8 cellular contexts compared by ENCODE assay signal in genomic region chr1:200038987-200039848, GRCh38. TPM values are rescaled to one million over a fixed set of nuclear protein-coding genes. Genes with fewer than 3 reads are reported as not detected.
DNase-seq lines count a peak whose midpoint lies in the region; ATAC-seq and TF ChIP-seq lines count a peak whose summit lies in the region.

No MANE protein-coding gene starts in this region.

- CTCF ChIA-PET in HEK293 (lab: Yijun Ruan, JAX) (interaction anchor here (0.7 kb wide), 1 partner anchor 452 kb away, joined by 3 read pairs; no protein-coding TSS in a partner anchor), SK-N-SH (lab: Yijun Ruan, JAX) (interaction anchor here (1.1 kb wide), 1 partner anchor 355 kb away, joined by 3 read pairs; no protein-coding TSS in a partner anchor)

- H3K4me2 ChIP-seq in SK-N-SH: peak overlapping the region; percentile 95

- peaks cover 0 to 46% (median 24%) of the 10 kb centered on the region in 7 donors for H3K9me3 Mint-ChIP-seq in CD14-positive monocyte
- no peaks in the 10 kb centered on the region for H3K9me3 Mint-ChIP-seq in nephron

- H3K9me2 ChIP-seq in SK-N-SH: no peaks in the 10 kb centered on the region

- TF ChIP-seq CTCF in CD14-positive monocyte (IDR thresholded peaks at IDR 0.05): no peak
- peak; percentile 21; the same call in 1 of the 2 replicates for TF ChIP-seq CTCF in HEK293 (tag by site-specific recombination; IDR thresholded peaks at IDR 0.05)
- TF ChIP-seq CTCF in SK-N-SH (IDR thresholded peaks at IDR 0.05): no peak
- no peak for TF ChIP-seq CTCF in nephron (IDR thresholded peaks at IDR 0.05; ENCODE audit: unreplicated experiment in 3 of 3)

- peak overlapping the region in 1 of 7 donors; percentile 41 for H3K27ac Mint-ChIP-seq in CD14-positive monocyte
- no peak overlapping the region for H3K27ac Mint-ChIP-seq in nephron

- H3K36me3 ChIP-seq in HEK293 (ENCODE audit: control insufficient read depth in 2 of 2, insufficient read depth in 1 of 2, low read length in 2 of 2) (no peaks in the 10 kb centered on the region), SK-N-SH (replicated peaks in 1 of 2; ENCODE audit: control insufficient read depth in 1 of 2, insufficient read depth in 2 of 2, low read length in 1 of 2) (no peaks in the 10 kb centered on the region)

- no peaks in the 10 kb centered on the region for H3F3A ChIP-seq in SK-N-SH (replicated peaks; ENCODE audit: insufficient read depth)

- POLR2A ChIA-PET in HEK293 (lab: Yijun Ruan, JAX): interaction anchor here (0.7 kb wide), 1 partner anchor 10 kb away, joined by 3 read pairs; no protein-coding TSS in a partner anchor
- POLR2A ChIA-PET in SK-N-SH (lab: Yijun Ruan, JAX): no interaction called here

- ATAC-seq in esophagus mucosa (peak; percentile 42), GM18520 (IDR thresholded peaks at IDR 0.05; ENCODE audit: unreplicated experiment) (no peak)

- H3K27ac ChIP-seq in HEK293 (ENCODE audit: extremely low read depth, low read depth, low read length) (peak overlapping the region; percentile 17; the same call in 1 of the 2 replicates), SK-N-SH (ENCODE audit: low read depth in 2 of 2, low read length in 1 of 2) (no peak overlapping the region)

- DNase-seq in CD14-positive monocyte (ENCODE audit: low spot score) (no peak), SK-N-SH (peak; percentile 76)
- no peak for DNase-seq in effector CD8-positive, alpha-beta T cell (lab: John Stamatoyannopoulos, UW)
- DNase-seq in stimulated activated CD4-positive, alpha-beta T cell treated with anti-CD3 and anti-CD28 coated beads, Interleukin-4, amount 100 ng/mL, for 4 hours: no peak

- TF ChIP-seq EP300 in SK-N-SH (IDR thresholded peaks at IDR 0.05; ENCODE audit: borderline replicate concordance in 1 of 2, low read depth in 1 of 2, low read length in 1 of 2): no peak

- no peak for TF ChIP-seq RAD21 in SK-N-SH (IDR thresholded peaks at IDR 0.05; ENCODE audit: low read length)

- peaks cover 45% of the 10 kb centered on the region for H3K4me1 Mint-ChIP-seq in CD14-positive monocyte
- H3K4me1 Mint-ChIP-seq in nephron: peaks cover 40% of the 10 kb centered on the region

- peaks cover 98% of the 10 kb centered on the region for H3K27me3 ChIP-seq in SK-N-SH (ENCODE audit: insufficient read depth)

- H3K4me3 ChIP-seq in HEK293 (ENCODE audit: low read depth, low read length) (peak overlapping the region; percentile 64), SK-N-SH (ENCODE audit: low read depth in 2 of 2, low read length in 1 of 2) (peak overlapping the region; percentile 41 to 47)

- no peaks in the 10 kb centered on the region for H3K79me2 ChIP-seq in SK-N-SH (ENCODE audit: insufficient read depth)

- H3K27me3 Mint-ChIP-seq in CD14-positive monocyte (ENCODE audit: low read depth in 3 of 3): peaks cover 0 to 47% (median 44%) of the 10 kb centered on the region in 3 donors
- H3K27me3 Mint-ChIP-seq in nephron (ENCODE audit: low read depth): no peaks in the 10 kb centered on the region

- H3K9ac ChIP-seq in SK-N-SH: no peak overlapping the region

- H2AFZ ChIP-seq in SK-N-SH (ENCODE audit: low read depth): 0 out of 2 replicates have a peak overlapping the region, but pooled peaks have one; percentile 58

- H3K36me3 Mint-ChIP-seq in CD14-positive monocyte (peaks cover 10 to 11% of the 10 kb centered on the region in 2 donors), nephron (ENCODE audit: low read depth) (no peaks in the 10 kb centered on the region)

- H4K20me1 ChIP-seq in SK-N-SH (ENCODE audit: insufficient read depth): no peaks in the 10 kb centered on the region

- H3K9me3 ChIP-seq in HEK293 (ENCODE audit: control insufficient read depth, insufficient read depth, low read depth, low read length): no peaks in the 10 kb centered on the region
- H3K9me3 ChIP-seq in SK-N-SH: no peaks in the 10 kb centered on the region

- intact Hi-C loops in CD14-positive monocyte (cut with micrococcal nuclease): loop anchor here in 1 of 2 donors (10.0 kb wide), 1 partner anchor 354 kb away; no protein-coding TSS in a partner anchor

- H3K4me1 ChIP-seq in HEK293 (ENCODE audit: control insufficient read depth, insufficient read depth, low read length) (peaks cover 5% of the 10 kb centered on the region; the same call in 1 of the 2 replicates), SK-N-SH (ENCODE audit: control insufficient read depth in 1 of 2, insufficient read depth in 2 of 2, low read depth in 1 of 2, low read length in 1 of 2) (peaks cover 10 to 24% of the 10 kb centered on the region in 2 experiments; a peak in 3 of 4 replicates)

- under 1% methylated on average over 56 of the region's 79 CpGs for WGBS in SK-N-SH (ENCODE audit: low lambda C conversion rate)

- H3K4me3 Mint-ChIP-seq in CD14-positive monocyte (peak overlapping the region; percentile 89 to 99), nephron (peak overlapping the region; percentile 80 to 82 (median 82))

TF ChIP-seq in HEK293, 187 proteins besides CTCF, POLR2A, EP300 and RAD21 (continues in another document):
- no peak for TF ChIP-seq BCL11A (tag by site-specific recombination; IDR thresholded peaks at IDR 0.05; ENCODE audit: low read depth)
- no peak for TF ChIP-seq GLIS2 (tag by site-specific recombination; IDR thresholded peaks at IDR 0.05)
- 0 out of 2 replicates have a peak, but pooled peaks have one; percentile 15 for TF ChIP-seq MZF1 (tag by site-specific recombination; IDR thresholded peaks at IDR 0.05; ENCODE audit: borderline replicate concordance)
- TF ChIP-seq, protein P1, sequence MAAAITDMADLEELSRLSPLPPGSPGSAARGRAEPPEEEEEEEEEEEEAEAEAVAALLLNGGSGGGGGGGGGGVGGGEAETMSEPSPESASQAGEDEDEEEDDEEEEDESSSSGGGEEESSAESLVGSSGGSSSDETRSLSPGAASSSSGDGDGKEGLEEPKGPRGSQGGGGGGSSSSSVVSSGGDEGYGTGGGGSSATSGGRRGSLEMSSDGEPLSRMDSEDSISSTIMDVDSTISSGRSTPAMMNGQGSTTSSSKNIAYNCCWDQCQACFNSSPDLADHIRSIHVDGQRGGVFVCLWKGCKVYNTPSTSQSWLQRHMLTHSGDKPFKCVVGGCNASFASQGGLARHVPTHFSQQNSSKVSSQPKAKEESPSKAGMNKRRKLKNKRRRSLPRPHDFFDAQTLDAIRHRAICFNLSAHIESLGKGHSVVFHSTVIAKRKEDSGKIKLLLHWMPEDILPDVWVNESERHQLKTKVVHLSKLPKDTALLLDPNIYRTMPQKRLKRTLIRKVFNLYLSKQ (tag by site-specific recombination; IDR thresholded peaks at IDR 0.05; ENCODE audit: borderline replicate concordance): no peak
- no peak for TF ChIP-seq ZNF292 (tag by site-specific recombination; IDR thresholded peaks at IDR 0.05; ENCODE audit: borderline replicate concordance, low read depth)
- no peak; the same call in none of the 2 replicates for TF ChIP-seq ZBTB17 (tag by site-specific recombination; IDR thresholded peaks at IDR 0.05)
- TF ChIP-seq, protein P2, sequence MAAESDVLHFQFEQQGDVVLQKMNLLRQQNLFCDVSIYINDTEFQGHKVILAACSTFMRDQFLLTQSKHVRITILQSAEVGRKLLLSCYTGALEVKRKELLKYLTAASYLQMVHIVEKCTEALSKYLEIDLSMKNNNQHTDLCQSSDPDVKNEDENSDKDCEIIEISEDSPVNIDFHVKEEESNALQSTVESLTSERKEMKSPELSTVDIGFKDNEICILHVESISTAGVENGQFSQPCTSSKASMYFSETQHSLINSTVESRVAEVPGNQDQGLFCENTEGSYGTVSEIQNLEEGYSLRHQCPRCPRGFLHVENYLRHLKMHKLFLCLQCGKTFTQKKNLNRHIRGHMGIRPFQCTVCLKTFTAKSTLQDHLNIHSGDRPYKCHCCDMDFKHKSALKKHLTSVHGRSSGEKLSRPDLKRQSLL (tag by site-specific recombination; IDR thresholded peaks at IDR 0.05): peak; percentile 17; the same call in 1 of the 2 replicates

TF ChIP-seq in SK-N-SH, 30 proteins besides CTCF, POLR2A, EP300 and RAD21:
- TF ChIP-seq, protein P3, sequence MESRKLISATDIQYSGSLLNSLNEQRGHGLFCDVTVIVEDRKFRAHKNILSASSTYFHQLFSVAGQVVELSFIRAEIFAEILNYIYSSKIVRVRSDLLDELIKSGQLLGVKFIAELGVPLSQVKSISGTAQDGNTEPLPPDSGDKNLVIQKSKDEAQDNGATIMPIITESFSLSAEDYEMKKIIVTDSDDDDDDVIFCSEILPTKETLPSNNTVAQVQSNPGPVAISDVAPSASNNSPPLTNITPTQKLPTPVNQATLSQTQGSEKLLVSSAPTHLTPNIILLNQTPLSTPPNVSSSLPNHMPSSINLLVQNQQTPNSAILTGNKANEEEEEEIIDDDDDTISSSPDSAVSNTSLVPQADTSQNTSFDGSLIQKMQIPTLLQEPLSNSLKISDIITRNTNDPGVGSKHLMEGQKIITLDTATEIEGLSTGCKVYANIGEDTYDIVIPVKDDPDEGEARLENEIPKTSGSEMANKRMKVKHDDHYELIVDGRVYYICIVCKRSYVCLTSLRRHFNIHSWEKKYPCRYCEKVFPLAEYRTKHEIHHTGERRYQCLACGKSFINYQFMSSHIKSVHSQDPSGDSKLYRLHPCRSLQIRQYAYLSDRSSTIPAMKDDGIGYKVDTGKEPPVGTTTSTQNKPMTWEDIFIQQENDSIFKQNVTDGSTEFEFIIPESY (IDR thresholded peaks at IDR 0.05; ENCODE audit: borderline replicate concordance, low read depth): no peak
- no peak for TF ChIP-seq SIN3A (IDR thresholded peaks at IDR 0.05; ENCODE audit: borderline replicate concordance, low read depth, low read length)
- no peak for TF ChIP-seq TEAD4 (IDR thresholded peaks at IDR 0.05; ENCODE audit: borderline replicate concordance, insufficient read depth)
- TF ChIP-seq POLR2AphosphoS5 (IDR thresholded peaks at IDR 0.05; ENCODE audit: low read depth, low read length): no peak
- no peak for TF ChIP-seq JUND (IDR thresholded peaks at IDR 0.05)
- no peak for TF ChIP-seq FOXM1 (IDR thresholded peaks at IDR 0.05; ENCODE audit: low read depth)
- TF ChIP-seq SMC3 (IDR thresholded peaks at IDR 0.05; ENCODE audit: low read depth, low read length): no peak
- TF ChIP-seq RFX5 (IDR thresholded peaks at IDR 0.05; ENCODE audit: low read length): no peak

RNA-seq across cellular contexts. Expression of gene NR5A2, which starts 11.7 kb away (rescaled TPM):
- polyA plus RNA-seq in CD14-positive monocyte (under 1 TPM in 1 of 2 donors, not detected in 1; 0.31 TPM), SK-N-SH (2012; rRNA removed) (not detected in 2 replicates)
- not detected in 2 replicates for polyA plus RNA-seq in SK-N-SH (2012; cell fraction: cytosol; rRNA removed)
- polyA plus RNA-seq in SK-N-SH (2012; cell fraction: nucleus; rRNA removed): not detected in 2 replicates
- 0.60 TPM for total RNA-seq in esophagus mucosa
